Comparison of ENCODE assay signal across 21 cellular contexts in the genomic region with DNA sequence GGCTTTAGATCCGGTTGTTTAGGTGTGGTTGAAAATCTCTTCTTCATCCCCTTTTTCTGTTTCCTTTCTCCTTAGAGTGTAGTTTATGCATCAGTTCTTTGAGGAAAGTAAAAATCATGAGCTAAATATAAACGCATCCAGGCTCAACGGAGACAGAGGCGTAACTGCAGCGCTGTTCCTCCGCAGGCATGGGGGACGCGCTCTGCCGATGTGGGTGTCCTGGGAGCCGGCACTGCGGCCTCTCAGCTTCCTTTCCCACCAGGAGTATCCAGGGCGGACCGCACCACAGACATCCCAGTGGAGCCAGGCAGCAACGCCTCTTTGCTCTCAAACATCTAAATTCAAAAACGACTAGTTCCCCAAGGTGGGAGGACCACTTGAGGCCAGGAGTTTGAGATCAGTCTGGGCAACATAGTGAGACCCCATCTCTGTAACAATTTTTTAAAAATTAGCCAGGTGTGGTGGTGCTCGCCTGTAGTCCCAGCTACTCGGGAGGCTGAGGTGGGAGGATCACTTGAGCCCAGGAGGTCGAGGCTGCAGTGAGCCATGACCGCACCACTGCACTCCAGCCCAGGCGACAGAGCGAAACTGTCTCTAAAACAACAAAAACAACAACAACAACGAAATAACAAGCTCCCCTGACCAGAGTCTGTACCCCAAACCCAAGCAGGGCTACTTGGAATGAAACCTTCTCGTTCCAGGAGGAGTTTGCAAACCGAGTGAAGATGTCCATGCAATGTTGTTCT. TPM values are rescaled to one million over a fixed set of nuclear protein-coding genes. Genes with fewer than 3 reads are reported as not detected.
DNase-seq lines count a peak whose midpoint lies in the region; ATAC-seq and TF ChIP-seq lines count a peak whose summit lies in the region.
"Had no signal": no experiment of that assay in that cellular context is flagged by ENCODE, and none has a peak within 500 bp of the region (broad histone marks: within the 10 kb centered on the region; RNA-seq: fewer than 3 reads in every experiment).

No MANE protein-coding gene starts in this region.

- H3K23me2 ChIP-seq in H9 (ENCODE audit: insufficient read length, low read depth, low read length, poor library complexity, severe bottlenecking) = no peaks in the 10 kb centered on the region

- DNase-seq in H7 (peak; percentile 33), H9 (no peak), islet precursor cell (peak; percentile 38), neuronal stem cell (ENCODE audit: low spot score) (no peak)
- DNase-seq: ACHN; BE2C; C1 segment of cervical spinal cord; CD4-positive, CD25-positive, alpha-beta regulatory T cell; CD8-positive, alpha-beta memory T cell; COR-L47; DMS 273 treated with DMSO at 0.1 percent for 48 hours; DMS53; DND-41; EL; GM23248; HFFc6 had no signal

- no peak overlapping the region for H3K4me2 ChIP-seq in H9 (ENCODE audit: insufficient read depth, insufficient read length, low read length)
- no peak overlapping the region for H3K4me2 ChIP-seq in neuronal stem cell (ENCODE audit: insufficient read depth, low read length, poor library complexity, severe bottlenecking)

- peaks cover 2% of the 10 kb centered on the region for H3K27me3 Mint-ChIP-seq in H9 (ENCODE audit: low read depth)
- H3K27me3 Mint-ChIP-seq: CD4-positive, CD25-positive, alpha-beta regulatory T cell; CD8-positive, alpha-beta memory T cell had no signal

- H3K9ac ChIP-seq in H9 (ENCODE audit: extremely low read depth, insufficient read length, low read length) = no peak overlapping the region
- no peak overlapping the region for H3K9ac ChIP-seq in neuronal stem cell (ENCODE audit: low read depth, low read length, poor library complexity)
- H3K9ac ChIP-seq: GM23248 had no signal

- H4K5ac ChIP-seq in H9 (ENCODE audit: insufficient read length, low read depth, low read length) = no peak overlapping the region

- H3K36me3 ChIP-seq in H7 (replicated peaks; ENCODE audit: control insufficient read depth, insufficient read depth, low read length) (no peaks in the 10 kb centered on the region), neuronal stem cell (replicated peaks in 1 of 2; ENCODE audit: control insufficient read depth in 2 of 2, insufficient read depth in 2 of 2, low read length in 2 of 2) (no peaks in the 10 kb centered on the region)
- H3K36me3 ChIP-seq: BE2C had no signal

- no peaks in the 10 kb centered on the region for H3K4me1 ChIP-seq in H9 (ENCODE audit: insufficient read depth, low read length)
- H3K4me1 ChIP-seq in neuronal stem cell (ENCODE audit: control insufficient read depth in 2 of 2, insufficient read depth in 1 of 2, low read depth in 1 of 2, low read length in 2 of 2) = no peaks in the 10 kb centered on the region
- H3K4me1 ChIP-seq: BE2C had no signal

- H3K18ac ChIP-seq in H9 (ENCODE audit: insufficient read length, low read depth, low read length) (no peak overlapping the region), neuronal stem cell (ENCODE audit: low read length) (peak overlapping the region; percentile 29)

- no peak overlapping the region for H3K27ac ChIP-seq in H9 (ENCODE audit: insufficient read length, low read depth, low read length)
- H3K27ac ChIP-seq in neuronal stem cell (replicated peaks; ENCODE audit: low read length) = no peak overlapping the region
- H3K27ac ChIP-seq: GM23248 had no signal

- H3K56ac ChIP-seq in H9 (ENCODE audit: insufficient read length, low read depth, low read length) = no peak overlapping the region

- ATAC-seq in GM18907 (IDR thresholded peaks at IDR 0.05; ENCODE audit: unreplicated experiment) = no peak
- ATAC-seq in HG03095 (IDR thresholded peaks at IDR 0.05; ENCODE audit: unreplicated experiment) = no peak
- ATAC-seq in GM21367 (IDR thresholded peaks at IDR 0.05; ENCODE audit: unreplicated experiment) = no peak
- ATAC-seq: GM12878, HCT116 had no signal

- no peak overlapping the region for H2BK20ac ChIP-seq in H9 (ENCODE audit: low read depth, low read length, poor library complexity, severe bottlenecking)

- H3K14ac ChIP-seq in H9 (ENCODE audit: insufficient read depth, low read length) (no peak overlapping the region), neuronal stem cell (ENCODE audit: low read length) (no peak overlapping the region)

- H2AK5ac ChIP-seq in H9 (ENCODE audit: insufficient read length, low read length) (no peak overlapping the region), neuronal stem cell (ENCODE audit: low read depth, low read length) (no peak overlapping the region)

- H2BK120ac ChIP-seq in H9 (ENCODE audit: low read depth, low read length, poor library complexity, severe bottlenecking) (no peak overlapping the region), neuronal stem cell (ENCODE audit: low read depth, low read length) (no peak overlapping the region)

- H3K27me3 ChIP-seq in H7 (ENCODE audit: control insufficient read depth, insufficient read depth, low read length) (no peaks in the 10 kb centered on the region), H9 (ENCODE audit: insufficient read depth, low read length) (no peaks in the 10 kb centered on the region), neuronal stem cell (ENCODE audit: control insufficient read depth in 3 of 3, insufficient read depth in 3 of 3, low read depth in 1 of 3, low read length in 3 of 3) (no peaks in the 10 kb centered on the region)
- H3K27me3 ChIP-seq: BE2C had no signal

- H4K8ac ChIP-seq in H9 (replicated peaks; ENCODE audit: insufficient read length, low read depth, low read length) = no peak overlapping the region
- H4K8ac ChIP-seq in neuronal stem cell (ENCODE audit: low read depth, low read length) = no peak overlapping the region

- no peaks in the 10 kb centered on the region for H4K20me1 ChIP-seq in H9 (ENCODE audit: control insufficient read depth, insufficient read depth, insufficient read length)

- H3K4ac ChIP-seq in H9 (ENCODE audit: low read depth, low read length) (no peak overlapping the region), neuronal stem cell (ENCODE audit: low read length) (no peak overlapping the region)

- H3K79me1 ChIP-seq in H9 (ENCODE audit: insufficient read depth, low read depth, low read length, poor library complexity, severe bottlenecking) (no peaks in the 10 kb centered on the region), neuronal stem cell (ENCODE audit: low read depth, low read length) (no peaks in the 10 kb centered on the region)

- TF ChIP-seq CTCF in H9 (conservative IDR thresholded peaks at IDR 0.05) = no peak

- H3K4me3 ChIP-seq in H7 (ENCODE audit: insufficient read depth, low read depth, low read length) = no peak overlapping the region
- H3K4me3 ChIP-seq in neuronal stem cell (ENCODE audit: low read length in 2 of 2) = no peak overlapping the region
- H3K4me3 ChIP-seq: GM12878, GM23248 had no signal

- H2BK12ac ChIP-seq in H9 (ENCODE audit: insufficient read length, low read depth, low read length) (no peak overlapping the region), neuronal stem cell (ENCODE audit: low read length) (no peak overlapping the region)

- no peak overlapping the region for H3K4me3 Mint-ChIP-seq in H9
- H3K4me3 Mint-ChIP-seq: CD4-positive, CD25-positive, alpha-beta regulatory T cell; CD8-positive, alpha-beta memory T cell; HFFc6 had no signal

- peaks cover 3 to 4% of the 10 kb centered on the region in 2 experiments; a peak in 4 of 5 replicates for H3K9me3 Mint-ChIP-seq in H9

- H3K9me3 ChIP-seq in H9 (ENCODE audit: control insufficient read depth, low read depth, low read length) (no peaks in the 10 kb centered on the region), neuronal stem cell (replicated peaks in 1 of 2; ENCODE audit: control insufficient read depth in 2 of 2, insufficient read depth in 1 of 2, low read depth in 1 of 2, low read length in 2 of 2) (no peaks in the 10 kb centered on the region)
- H3K9me3 ChIP-seq: BE2C had no signal

- no CpG with 5 or more reads among the region's 24 CpGs for WGBS in H9 (ENCODE audit: extremely low coverage, insufficient read length, low lambda C conversion rate)
- no CpG with 5 or more reads among the region's 24 CpGs for WGBS in neuronal stem cell (ENCODE audit: extremely low coverage in 2 of 2, insufficient read length in 2 of 2, insufficient replicate concordance in 1 of 2), 2 donors

- H4K91ac ChIP-seq in H9 (ENCODE audit: insufficient read length, low read depth, low read length) (no peak overlapping the region), neuronal stem cell (ENCODE audit: low read depth, low read length, poor library complexity) (no peak overlapping the region)

- peaks cover 2 to 6% (median 4%) of the 10 kb centered on the region in 3 experiments; a peak in 5 of 7 replicates for H3K36me3 Mint-ChIP-seq in H9 (ENCODE audit: insufficient read depth in 1 of 3, low read depth in 3 of 3)

- no peaks in the 10 kb centered on the region for H3K79me2 ChIP-seq in H9 (ENCODE audit: insufficient read depth, low read length)

- peak overlapping the region in 2 of 3 experiments; percentile 34 to 58; a peak in 1 of 7 replicates for H3K27ac Mint-ChIP-seq in H9
- H3K27ac Mint-ChIP-seq: CD4-positive, CD25-positive, alpha-beta regulatory T cell; HFFc6 had no signal

- H2BK15ac ChIP-seq in H9 (ENCODE audit: low read depth, low read length) (no peak overlapping the region), neuronal stem cell (ENCODE audit: low read length) (no peak overlapping the region)

- H2AFZ ChIP-seq in H9 (ENCODE audit: low read length) (no peak overlapping the region), neuronal stem cell (ENCODE audit: low read length) (no peak overlapping the region)
- H2AFZ ChIP-seq: GM23248 had no signal

- no peak overlapping the region for H2BK5ac ChIP-seq in H9 (ENCODE audit: insufficient read length, low read length)
- H2BK5ac ChIP-seq in neuronal stem cell (ENCODE audit: low read length) = no peak overlapping the region

- H3K4me1 Mint-ChIP-seq in H9 = no peaks in the 10 kb centered on the region
- H3K4me1 Mint-ChIP-seq: CD4-positive, CD25-positive, alpha-beta regulatory T cell; CD8-positive, alpha-beta memory T cell had no signal

- H3K23ac ChIP-seq in H9 (ENCODE audit: insufficient read length, low read depth, low read length) (no peak overlapping the region), neuronal stem cell (ENCODE audit: low read depth, low read length, poor library complexity) (peak overlapping the region; percentile 32)

- no peak overlapping the region for H3T11ph ChIP-seq in H9 (ENCODE audit: low read length)

RNA-seq across cellular contexts. Expression of a gene that starts 16.4 kb away (rescaled TPM):
- total RNA-seq in H7 (2014; rRNA removed; shearing (Covaris generic)) = 0.90 and 1.0 TPM in 2 replicates
- 0.63 and 1.1 TPM in 2 replicates for total RNA-seq in H9 (2021)
- 1.7 TPM for polyA plus RNA-seq in neuronal stem cell (2013, experiment 1 of 2)
- polyA plus RNA-seq in neuronal stem cell (2013, experiment 2 of 2) = 1.7 TPM

Comparison
In these comparisons a context has a peak if more than half of its experiments do, and no peak if none do; other contexts are left out.
1. DNase-seq: peak in H7 (single experiment) and islet precursor cell (single experiment); none in H9 (single experiment) and neuronal stem cell (single experiment).